ENCODE assay signal across 7 cellular contexts in the genomic region with DNA sequence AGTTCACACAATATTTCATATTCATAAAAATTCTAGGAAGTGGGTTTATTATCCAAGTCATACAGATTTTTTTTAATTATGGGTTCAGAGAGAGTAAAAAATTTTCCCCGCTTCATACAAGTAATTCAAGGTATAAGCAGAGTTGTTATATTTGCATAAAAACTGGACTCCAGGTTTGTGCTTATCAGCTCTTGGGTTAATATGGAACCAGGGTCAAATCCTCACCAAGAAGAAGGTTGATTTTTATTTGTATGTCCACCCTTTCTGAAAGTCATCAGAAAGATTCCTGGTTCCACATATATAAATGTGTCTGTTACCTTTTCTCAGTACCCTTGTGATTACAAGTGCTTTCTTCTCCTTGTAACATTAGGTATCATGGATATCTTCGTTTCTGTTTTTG.
"Had no signal": no experiment of that assay in that cellular context is flagged by ENCODE, and none has a peak within 500 bp of the region (broad histone marks: within the 10 kb centered on the region; RNA-seq: fewer than 3 reads in every experiment).

No MANE protein-coding gene starts in this region.

- DNase-seq: IMR-90, KBM-7, KG1 had no signal

- H3K4me2 ChIP-seq: KMS-11 had no signal

- H3K27ac ChIP-seq: HL-60, KMS-11 had no signal

- H3K9ac ChIP-seq: KMS-11 had no signal

- ATAC-seq: K562 had no signal

- FAIRE-seq: HTR-8/SVneo, K562 had no signal

- H3K4me3 ChIP-seq: K562 had no signal
